8 cellular contexts compared by ENCODE assay signal in genomic region chr19:5904302-5905071, GRCh38. TPM values are rescaled to one million over a fixed set of nuclear protein-coding genes. Genes with fewer than 3 reads are reported as not detected.
DNase-seq lines count a peak whose midpoint lies in the region; ATAC-seq and TF ChIP-seq lines count a peak whose summit lies in the region.

Gene VMAC, plus strand, starts transcription at chr19:5904872. Its CDS starts 19 bp downstream, at chr19:5904891.

- H3K9ac ChIP-seq in BLaER1: peak within 1 kb of the TSS; percentile 98
- peak within 1 kb of the TSS; percentile 92 to 97 for H3K9ac ChIP-seq in colonic mucosa (ENCODE audit: low read depth in 2 of 2, low read length in 2 of 2)

- peaks cover 35% of the 10 kb centered on the region for H4K20me1 ChIP-seq in BLaER1

- H3K4me3 ChIP-seq in BLaER1 (peak within 1 kb of the TSS; percentile 88), colonic mucosa (peak within 1 kb of the TSS; percentile 93)

- TF ChIP-seq CTCF in colonic mucosa (IDR thresholded peaks at IDR 0.05): no peak

- peak; percentile 86 for ATAC-seq in GM19324 (IDR thresholded peaks at IDR 0.05; ENCODE audit: low FRiP score, unreplicated experiment)
- peak; percentile 76 for ATAC-seq in HG03460 (IDR thresholded peaks at IDR 0.05; ENCODE audit: unreplicated experiment)

- intact Hi-C loops in colonic mucosa (cut with DNase I): loop anchor here (10.0 kb wide), 1 partner anchor 60 kb away; no protein-coding TSS in a partner anchor

- DNase-seq in NCI-H524 treated with DMSO at 0.1 percent for 48 hours (lab: John Stamatoyannopoulos, UW) (peak; percentile 100), colonic mucosa (peak; percentile 100)
- DNase-seq in activated CD4-positive, alpha-beta T cell treated with anti-CD3 and anti-CD28 coated beads for 48 hours: peak; percentile 100
- peak; percentile 98 to 100 (median 100) for DNase-seq in stimulated activated CD4-positive, alpha-beta T cell treated with anti-CD3 and anti-CD28 coated beads, Interleukin-1b, Interleukin-23, amount 100 ng/mL, for 24 hours (ENCODE audit: low read depth in 4 of 4, low spot score in 1 of 4)

- H3K36me3 ChIP-seq in BLaER1 (peaks cover 36% of the 10 kb centered on the region), colonic mucosa (no peaks in the 10 kb centered on the region)

- H3K4me2 ChIP-seq in BLaER1: peak within 1 kb of the TSS; percentile 95

- H3K9me3 ChIP-seq in BLaER1 (no peaks in the 10 kb centered on the region), colonic mucosa (no peaks in the 10 kb centered on the region)

- H3K27ac ChIP-seq in BLaER1 (peak within 1 kb of the TSS; percentile 96), colonic mucosa (peak within 1 kb of the TSS; percentile 81), layer of hippocampus (ENCODE audit: low read depth, low read length) (peak within 1 kb of the TSS; percentile 90)

- H3K27me3 ChIP-seq in BLaER1 (no peaks in the 10 kb centered on the region), colonic mucosa (no peaks in the 10 kb centered on the region), layer of hippocampus (ENCODE audit: control insufficient read depth, insufficient read depth, low read length) (no peaks in the 10 kb centered on the region)

- H3K4me1 ChIP-seq in BLaER1 (peaks cover 28% of the 10 kb centered on the region), colonic mucosa (peaks cover 10% of the 10 kb centered on the region)

RNA-seq across cellular contexts. Expression of gene VMAC, which starts in this region (rescaled TPM):
- total RNA-seq in colonic mucosa: 1 to 10 TPM; 4.0 to 4.7 TPM

Comparison
In these comparisons a context has a peak if more than half of its experiments do, and no peak if none do; other contexts are left out.
1. Peak in every context shown above with its lines: DNase-seq, ATAC-seq, H3K4me3 ChIP-seq and H3K27ac ChIP-seq.